Comparison of ENCODE assay signal across 19 cellular contexts in the genomic region with DNA sequence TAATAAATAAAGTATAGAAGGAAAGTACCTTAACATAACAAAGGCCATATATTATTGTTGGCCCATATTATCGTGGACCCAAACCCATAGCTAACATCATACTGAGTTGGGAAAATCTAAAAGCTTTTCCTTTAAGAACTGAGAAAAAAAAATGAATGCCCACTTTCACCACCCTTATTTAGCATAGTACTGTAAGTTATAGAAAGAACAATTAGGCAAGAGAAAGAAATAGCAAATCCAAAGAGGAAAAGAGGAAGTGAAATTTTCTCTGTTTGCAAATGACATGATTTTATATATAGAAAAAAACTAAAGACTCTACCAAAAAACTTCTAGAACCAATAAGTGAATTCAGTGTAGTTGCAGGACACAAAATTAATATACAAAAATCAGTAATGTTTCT.
"Had no signal": no experiment of that assay in that cellular context is flagged by ENCODE, and none has a peak within 500 bp of the region (broad histone marks: within the 10 kb centered on the region; RNA-seq: fewer than 3 reads in every experiment).

No MANE protein-coding gene starts in this region.

- H3K27ac ChIP-seq: body of pancreas, foreskin keratinocyte, neural progenitor cell, ovary, psoas muscle, tibial artery, WERI-Rb-1 had no signal

- H3K4me1 ChIP-seq: body of pancreas, foreskin keratinocyte, neural progenitor cell, psoas muscle, tibial artery had no signal

- H3K4me3 ChIP-seq: body of pancreas, mucosa of descending colon, neural progenitor cell, ovary, psoas muscle, tibial artery had no signal

- H3K9ac ChIP-seq: neural progenitor cell had no signal

- DNase-seq: activated CD4-positive, alpha-beta T cell treated with anti-CD3 and anti-CD28 coated beads, Interleukin-2, amount 50 U/mL, for 4 hours; activated naive CD4-positive, alpha-beta T cell; activated naive CD8-positive, alpha-beta T cell treated with anti-CD3 and anti-CD28 coated beads, Interleukin-2, amount 10 ng/mL, durations not matched to agents 7 days and 5 days; body of pancreas; foreskin keratinocyte; hippocampal formation; left cardiac atrium; mesenchymal stem cell; mucosa of descending colon; naive B cell; ovary; psoas muscle; right cardiac atrium; stimulated activated CD4-positive, alpha-beta T cell treated with anti-CD3 and anti-CD28 coated beads, Interleukin-2, amount 100 ng/mL, for 24 hours; stimulated activated naive CD8-positive, alpha-beta T cell treated with anti-CD3 and anti-CD28 coated beads, Interleukin-15, Interleukin-2, amounts not matched to agents 100 U/mL and 50 U/mL, for 24 hours; substantia nigra; tibial artery; WERI-Rb-1 had no signal

- H3K27me3 ChIP-seq: body of pancreas, foreskin keratinocyte, neural progenitor cell, ovary, tibial artery had no signal

- H3K36me3 ChIP-seq: neural progenitor cell, ovary, tibial artery, WERI-Rb-1 had no signal

- H3K9me3 ChIP-seq: body of pancreas, mucosa of descending colon, ovary, psoas muscle, tibial artery had no signal

- ATAC-seq: body of pancreas; foreskin keratinocyte; left cardiac atrium; mucosa of descending colon; psoas muscle; right cardiac atrium; stimulated activated naive CD8-positive, alpha-beta T cell treated with anti-CD3 and anti-CD28 coated beads, Interleukin-15, Interleukin-2, amounts not matched to agents 100 U/mL and 50 U/mL, for 24 hours had no signal
